In the genomic region with DNA sequence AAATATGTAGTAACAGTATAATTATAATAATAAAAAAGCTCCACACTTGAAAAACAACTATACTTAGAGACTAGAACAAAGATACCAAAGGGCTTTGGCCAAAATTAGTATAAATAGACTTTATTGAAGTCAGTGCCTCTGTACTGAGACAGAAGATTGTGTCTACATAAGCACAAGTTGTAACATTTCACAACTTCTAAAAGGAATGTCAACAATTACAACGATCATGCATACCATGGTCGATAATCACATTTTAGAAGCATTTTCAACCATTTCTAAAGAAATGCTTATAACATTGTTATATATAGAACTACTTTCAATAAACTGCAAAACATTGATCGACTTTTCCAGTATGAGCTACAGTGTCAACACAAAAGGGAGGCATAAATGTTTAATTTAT, we compare ENCODE assay signal across 21 cellular contexts. TPM values are rescaled to one million over a fixed set of nuclear protein-coding genes. Genes with fewer than 3 reads are reported as not detected.
DNase-seq lines count a peak whose midpoint lies in the region; ATAC-seq and TF ChIP-seq lines count a peak whose summit lies in the region.
"Had no signal": no experiment of that assay in that cellular context is flagged by ENCODE, and none has a peak within 500 bp of the region (broad histone marks: within the 10 kb centered on the region; RNA-seq: fewer than 3 reads in every experiment).

No MANE protein-coding gene starts in this region.

- no peak overlapping the region for H2AK5ac ChIP-seq in IMR-90 (ENCODE audit: low read depth, low read length)

- H3K23ac ChIP-seq in IMR-90 (ENCODE audit: low read depth, low read length), result no peak overlapping the region

- dilution Hi-C loops in IMR-90 (cut with HindIII; ENCODE audit: low sequenced_read_pairs, unreplicated experiment), result no loop called here

- no TSS peak for BruUV-seq in IMR-90 (replicated peaks; lab: Mats Ljungman, UMichigan)

- no peak overlapping the region for H2BK15ac ChIP-seq in IMR-90 (ENCODE audit: low read depth, low read length)

- H4K8ac ChIP-seq in IMR-90 (ENCODE audit: low read depth in 2 of 2, low read length in 2 of 2), result no peak overlapping the region

- POLR2A ChIA-PET in IMR-90 (lab: Charles Lee; ENCODE audit: unreplicated experiment), result no interaction called here

- DNase-seq in AG10803 (ENCODE audit: low read depth) (peak; percentile 51), IMR-90 (peak; percentile 60), choroid plexus epithelial cell (ENCODE audit: low read depth) (peak; percentile 70), iris pigment epithelial cell (ENCODE audit: low read depth) (peak; percentile 74), middle frontal gyrus (ENCODE audit: extremely low spot score, low spot score) (no peak), EL (no peak), inferior parietal cortex (ENCODE audit: extremely low spot score) (no peak)
- DNase-seq in effector memory CD8-positive, alpha-beta T cell, result no peak
- DNase-seq: C1 segment of cervical spinal cord; CD8-positive, alpha-beta memory T cell; HFFc6; Karpas-422; MG63; NCI-H1092; NCI-H1436 treated with DMSO at 0.1 percent for 48 hours; NCI-H2029; NCI-H345; NCI-H526; PC-9; SIG-M5 had no signal

- H2AFZ ChIP-seq in IMR-90 (replicated peaks; ENCODE audit: low read length, poor library complexity), result no peak overlapping the region
- H2AFZ ChIP-seq: PC-9 had no signal

- H4K5ac ChIP-seq in IMR-90 (ENCODE audit: low read depth, low read length), result no peak overlapping the region

- H3K27ac Mint-ChIP-seq in effector memory CD8-positive, alpha-beta T cell, result no peak overlapping the region
- H3K27ac Mint-ChIP-seq: CD8-positive, alpha-beta memory T cell; HFFc6 had no signal

- H3K4me3 Mint-ChIP-seq in effector memory CD8-positive, alpha-beta T cell, result no peak overlapping the region
- H3K4me3 Mint-ChIP-seq: CD8-positive, alpha-beta memory T cell; HFFc6 had no signal

- no peaks in the 10 kb centered on the region; the same call in 1 of the 2 replicates for H3K4me1 ChIP-seq in IMR-90 (ENCODE audit: control insufficient read depth, insufficient read depth, low read length)

- H3K4me3 ChIP-seq in AG10803 (ENCODE audit: low read length) (no peak overlapping the region), IMR-90 (ENCODE audit: insufficient read depth, low read depth, low read length) (no peak overlapping the region), choroid plexus epithelial cell (ENCODE audit: low read depth, low read length) (no peak overlapping the region)
- H3K4me3 ChIP-seq: MG63, PC-9 had no signal

- peaks cover 18% of the 10 kb centered on the region for H3K36me3 ChIP-seq in IMR-90 (ENCODE audit: control insufficient read depth, insufficient read depth, low read length)

- H3K4ac ChIP-seq in IMR-90 (ENCODE audit: low read depth, low read length), result no peak overlapping the region

- no peak overlapping the region; the same call in 1 of the 2 replicates for H3K27ac ChIP-seq in IMR-90 (ENCODE audit: insufficient read depth, low read length)
- H3K27ac ChIP-seq: PC-9, RWPE1 had no signal

- H3K36me3 Mint-ChIP-seq in effector memory CD8-positive, alpha-beta T cell (ENCODE audit: insufficient read depth), result peaks cover 55% of the 10 kb centered on the region

- H2BK120ac ChIP-seq in IMR-90 (ENCODE audit: low read depth, low read length), result no peak overlapping the region

- TF ChIP-seq POLR2A in IMR-90 (IDR thresholded peaks at IDR 0.05; ENCODE audit: low read depth, low read length), result no peak

- H3K56ac ChIP-seq in IMR-90 (ENCODE audit: extremely low read depth, insufficient read depth, low read length), result no peak overlapping the region

- no peaks in the 10 kb centered on the region for H3K27me3 ChIP-seq in IMR-90 (ENCODE audit: control insufficient read depth, insufficient read depth, low read length)
- H3K27me3 ChIP-seq: MG63 had no signal

- H3K14ac ChIP-seq in IMR-90 (replicated peaks; ENCODE audit: low read depth, low read length), result no peak overlapping the region

- TF ChIP-seq CTCF in AG10803 (conservative IDR thresholded peaks at IDR 0.05; ENCODE audit: low read length), result no peak
- TF ChIP-seq CTCF in IMR-90 (conservative IDR thresholded peaks at IDR 0.05; ENCODE audit: low read depth, low read length), result no peak
- TF ChIP-seq CTCF in choroid plexus epithelial cell (conservative IDR thresholded peaks at IDR 0.05; ENCODE audit: low read depth, low read length), result no peak

- peaks cover 5 to 11% of the 10 kb centered on the region in 2 donors for H3K4me1 Mint-ChIP-seq in effector memory CD8-positive, alpha-beta T cell (ENCODE audit: low read depth in 2 of 2)

- H4K91ac ChIP-seq in IMR-90 (ENCODE audit: insufficient read depth, low read depth, low read length), result no peak overlapping the region

- peak overlapping the region; percentile 67 for H2BK5ac ChIP-seq in IMR-90 (ENCODE audit: low read depth, low read length, poor library complexity, severe bottlenecking)

- no peak for TF ChIP-seq RAD21 in IMR-90 (IDR thresholded peaks at IDR 0.05; ENCODE audit: low read length)

- H3K9me3 ChIP-seq in IMR-90 (ENCODE audit: control insufficient read depth, insufficient read depth, low read length), result no peaks in the 10 kb centered on the region
- H3K9me3 ChIP-seq: MG63 had no signal

- no peak overlapping the region; the same call in 1 of the 2 replicates for H3K4me2 ChIP-seq in IMR-90 (ENCODE audit: low read depth, low read length)
- H3K4me2 ChIP-seq: PC-9 had no signal

- intact Hi-C loops in IMR-90 (cut with micrococcal nuclease), result no loop called here

- peaks cover 11 to 52% of the 10 kb centered on the region in 2 experiments for H3K79me1 ChIP-seq in IMR-90 (ENCODE audit: low read depth in 1 of 2, low read length in 2 of 2)

- no peak overlapping the region for H2BK20ac ChIP-seq in IMR-90 (ENCODE audit: low read depth, low read length)

- in situ Hi-C loops in IMR-90 (cut with MboI; ENCODE audit: low sequenced_read_pairs), result no loop called here

- no peaks in the 10 kb centered on the region for H3K9me3 Mint-ChIP-seq in effector memory CD8-positive, alpha-beta T cell
- H3K9me3 Mint-ChIP-seq: CD8-positive, alpha-beta memory T cell; HFFc6 had no signal

- H3K9me1 ChIP-seq in IMR-90 (ENCODE audit: insufficient read depth, low read length), result peaks cover 2% of the 10 kb centered on the region; the same call in 1 of the 2 replicates

- CTCF ChIA-PET in IMR-90 (lab: Yijun Ruan, JAX), result interaction anchor here (0.6 to 1.0 kb wide), 2 partner anchors 24 to 699 kb away, joined by 3 read pairs; no protein-coding TSS in a partner anchor

- WGBS in IMR-90 (ENCODE audit: extremely low coverage in 2 of 2, insufficient read length in 1 of 2), 2 experiments, result no CpG with 5 or more reads among the region's 3 CpGs

- peaks cover 11% of the 10 kb centered on the region for H4K20me1 ChIP-seq in IMR-90 (ENCODE audit: insufficient read depth, low read length)

- H3K27me3 Mint-ChIP-seq in effector memory CD8-positive, alpha-beta T cell, result no peaks in the 10 kb centered on the region
- H3K27me3 Mint-ChIP-seq: CD8-positive, alpha-beta memory T cell had no signal

- no peak overlapping the region for H3K18ac ChIP-seq in IMR-90 (ENCODE audit: low read depth, low read length)

- no peak overlapping the region for H2AK9ac ChIP-seq in IMR-90 (replicated peaks; ENCODE audit: low read depth, low read length, poor library complexity)

- peak; percentile 93 for ATAC-seq in IMR-90 (ENCODE audit: low read depth)
- ATAC-seq in effector memory CD8-positive, alpha-beta T cell (replicated peaks), result no peak

- no peak overlapping the region for H3K9ac ChIP-seq in IMR-90 (ENCODE audit: low read depth, low read length)

TF ChIP-seq in IMR-90, 13 proteins besides CTCF, POLR2A, EP300 and RAD21:
- TF ChIP-seq MAFK (IDR thresholded peaks at IDR 0.05; ENCODE audit: low read depth, low read length) (0 out of 2 replicates have a peak, but pooled peaks have one; percentile 37), BHLHE40 (IDR thresholded peaks at IDR 0.05; ENCODE audit: low read depth, low read length) (no peak), ELK1 (IDR thresholded peaks at IDR 0.05; ENCODE audit: borderline replicate concordance, low read depth, low read length) (no peak), MXI1 (IDR thresholded peaks at IDR 0.05; ENCODE audit: borderline replicate concordance, low read depth, low read length) (no peak), RCOR1 (IDR thresholded peaks at IDR 0.05; ENCODE audit: insufficient replicate concordance, low read length) (no peak), CEBPB (IDR thresholded peaks at IDR 0.05; ENCODE audit: low read depth, low read length) (peak; percentile 87)
- TF ChIP-seq, protein P1, sequence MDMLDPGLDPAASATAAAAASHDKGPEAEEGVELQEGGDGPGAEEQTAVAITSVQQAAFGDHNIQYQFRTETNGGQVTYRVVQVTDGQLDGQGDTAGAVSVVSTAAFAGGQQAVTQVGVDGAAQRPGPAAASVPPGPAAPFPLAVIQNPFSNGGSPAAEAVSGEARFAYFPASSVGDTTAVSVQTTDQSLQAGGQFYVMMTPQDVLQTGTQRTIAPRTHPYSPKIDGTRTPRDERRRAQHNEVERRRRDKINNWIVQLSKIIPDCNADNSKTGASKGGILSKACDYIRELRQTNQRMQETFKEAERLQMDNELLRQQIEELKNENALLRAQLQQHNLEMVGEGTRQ (IDR thresholded peaks at IDR 0.05; ENCODE audit: low read depth, low read length), result no peak

RNA-seq across cellular contexts. Expression of gene DHX15, which starts 57.0 kb away (rescaled TPM):
- total RNA-seq in IMR-90 (2012; rRNA removed), result 172 and 240 TPM in 2 replicates
- 79.1 and 97.9 TPM in 2 replicates for polyA plus RNA-seq in IMR-90 (2012; rRNA removed)
- polyA plus RNA-seq in IMR-90 (2012; cell fraction: cytosol; rRNA removed), result 14.3 and 22.6 TPM in 2 replicates
- polyA plus RNA-seq in IMR-90 (2012; cell fraction: nucleus; rRNA removed; ENCODE audit: low replicate concordance), result 29.8 and 220 TPM in 2 replicates

Comparison
In these comparisons a context has a peak if more than half of its experiments do, and no peak if none do; other contexts are left out.
1. DNase-seq: peak in AG10803 (single experiment), IMR-90 (single experiment), choroid plexus epithelial cell (single experiment) and iris pigment epithelial cell (single experiment); none in middle frontal gyrus (single experiment), EL (single experiment), inferior parietal cortex (single experiment) and effector memory CD8-positive, alpha-beta T cell (0 of 3).